Comparison of ENCODE assay signal across 10 cellular contexts in genomic region chr3:111768571-111769100, GRCh38.
DNase-seq lines count a peak whose midpoint lies in the region; ATAC-seq and TF ChIP-seq lines count a peak whose summit lies in the region.
"Had no signal": no experiment of that assay in that cellular context is flagged by ENCODE, and none has a peak within 500 bp of the region (broad histone marks: within the 10 kb centered on the region; RNA-seq: fewer than 3 reads in every experiment).

No MANE protein-coding gene starts in this region.

- peak; percentile 100 for DNase-seq in HT1080 (ENCODE audit: low read depth)
- DNase-seq in mammary epithelial cell: peak; percentile 99
- peak; percentile 97 for DNase-seq in kidney epithelial cell (ENCODE audit: low read depth)
- DNase-seq in type B pancreatic cell (ENCODE audit: extremely low spot score, unreplicated experiment): no peak
- no peak for DNase-seq in epidermal melanocyte (ENCODE audit: insufficient read length, low spot score)
- DNase-seq in putamen (ENCODE audit: low spot score): no peak
- no peak for DNase-seq in testis
- DNase-seq: activated CD4-positive, alpha-beta T cell treated with anti-CD3 and anti-CD28 coated beads for 1 hour had no signal

- H3K27me3 Mint-ChIP-seq in type B pancreatic cell: no peaks in the 10 kb centered on the region
- H3K27me3 Mint-ChIP-seq: activated naive CD4-positive, alpha-beta T cell treated with anti-CD3 and anti-CD28 coated beads, Interleukin-2, amount 50 U/mL, for 24 hours had no signal

- peak overlapping the region; percentile 0 for H2AFZ ChIP-seq in mammary epithelial cell (ENCODE audit: low read depth, low read length)

- in situ Hi-C loops in mammary epithelial cell (cut with MboI; ENCODE audit: low sequenced_read_pairs in 2 of 2): no loop called here

- H3K4me1 Mint-ChIP-seq in type B pancreatic cell (ENCODE audit: unreplicated experiment): peaks cover 27% of the 10 kb centered on the region
- H3K4me1 Mint-ChIP-seq: activated naive CD4-positive, alpha-beta T cell treated with anti-CD3 and anti-CD28 coated beads, Interleukin-2, amount 50 U/mL, for 24 hours had no signal

- no TSS peak for BruUV-seq in mammary epithelial cell (replicated peaks; lab: Mats Ljungman, UMichigan)

- 0% methylated on average over 7 of the region's 7 CpGs for WGBS in mammary epithelial cell (ENCODE audit: low coverage, missing lambda C conversion rate)
- 54 to 55% methylated on average over 7 of the region's 7 CpGs for WGBS in testis, 2 donors

- H3K27ac ChIP-seq in mammary epithelial cell (ENCODE audit: insufficient read depth, low read depth, low read length): peak overlapping the region; percentile 94
- H3K27ac ChIP-seq in testis: peak overlapping the region in 1 of 2 donors; percentile 18

- peak overlapping the region; percentile 14 for H3K27ac Mint-ChIP-seq in type B pancreatic cell
- H3K27ac Mint-ChIP-seq: activated naive CD4-positive, alpha-beta T cell treated with anti-CD3 and anti-CD28 coated beads, Interleukin-2, amount 50 U/mL, for 24 hours had no signal

- no peaks in the 10 kb centered on the region for H3K9me3 Mint-ChIP-seq in type B pancreatic cell
- H3K9me3 Mint-ChIP-seq: activated naive CD4-positive, alpha-beta T cell treated with anti-CD3 and anti-CD28 coated beads, Interleukin-2, amount 50 U/mL, for 24 hours had no signal

- peak overlapping the region; percentile 63 for H3K4me2 ChIP-seq in mammary epithelial cell (ENCODE audit: insufficient read depth, low read depth, low read length)

- H3K9ac ChIP-seq in mammary epithelial cell (ENCODE audit: insufficient read depth, low read length): peak overlapping the region; percentile 65

- H3K4me3 ChIP-seq in mammary epithelial cell (replicated peaks in 1 of 3; ENCODE audit: insufficient read depth in 1 of 3, low read depth in 2 of 3, low read length in 3 of 3): no peak overlapping the region
- no peak overlapping the region for H3K4me3 ChIP-seq in kidney epithelial cell (ENCODE audit: low read depth, low read length)
- H3K4me3 ChIP-seq in testis: no peak overlapping the region

- no peaks in the 10 kb centered on the region for H3K79me2 ChIP-seq in mammary epithelial cell (ENCODE audit: insufficient read depth, low read length)

- intact Hi-C loops in mammary epithelial cell (cut with micrococcal nuclease) (loop anchor here (1.0 kb wide), 1 partner anchor 91 kb away; the partner anchor contains the start of gene PHLDB2), testis (cut with DNase I; ENCODE audit: low total_unique reads) (no loop called here)

- no peaks in the 10 kb centered on the region for H3K27me3 ChIP-seq in mammary epithelial cell (ENCODE audit: insufficient read depth, low read length)
- no peaks in the 10 kb centered on the region for H3K27me3 ChIP-seq in kidney epithelial cell (ENCODE audit: control insufficient read depth, insufficient read depth, low read length)
- H3K27me3 ChIP-seq in testis: no peaks in the 10 kb centered on the region

- TF ChIP-seq CTCF in mammary epithelial cell (conservative IDR thresholded peaks at IDR 0.05 in 1 of 2, IDR thresholded peaks at IDR 0.05 in 1 of 2; ENCODE audit: extremely low read depth in 1 of 2, insufficient read depth in 1 of 2, low read depth in 1 of 2, low read length in 2 of 2): no peak
- no peak for TF ChIP-seq CTCF in kidney epithelial cell (IDR thresholded peaks at IDR 0.05; ENCODE audit: insufficient read depth, low read length, poor library complexity, severe bottlenecking)
- TF ChIP-seq CTCF in type B pancreatic cell (conservative IDR thresholded peaks at IDR 0.05): no peak
- no peak for TF ChIP-seq CTCF in testis (IDR thresholded peaks at IDR 0.05)

- no peak for ATAC-seq in HG03097 (IDR thresholded peaks at IDR 0.05; ENCODE audit: low FRiP score, unreplicated experiment)

- H3K4me3 Mint-ChIP-seq in type B pancreatic cell: no peak overlapping the region
- H3K4me3 Mint-ChIP-seq: activated naive CD4-positive, alpha-beta T cell treated with anti-CD3 and anti-CD28 coated beads, Interleukin-2, amount 50 U/mL, for 24 hours had no signal

- no peaks in the 10 kb centered on the region for H3K36me3 Mint-ChIP-seq in type B pancreatic cell
- H3K36me3 Mint-ChIP-seq: activated naive CD4-positive, alpha-beta T cell treated with anti-CD3 and anti-CD28 coated beads, Interleukin-2, amount 50 U/mL, for 24 hours had no signal

- no peak for TF ChIP-seq POLR2A in testis (IDR thresholded peaks at IDR 0.05)

- no peaks in the 10 kb centered on the region for H3K9me3 ChIP-seq in mammary epithelial cell (replicated peaks; ENCODE audit: insufficient read depth, low read length)
- no peaks in the 10 kb centered on the region for H3K9me3 ChIP-seq in testis

- CTCF ChIA-PET in mammary epithelial cell (lab: Charles Lee; ENCODE audit: low non-redundant PET): interaction anchor here (0.6 kb wide), 1 partner anchor 24 kb away, joined by 4 read pairs; no protein-coding TSS in a partner anchor

- no peaks in the 10 kb centered on the region for H4K20me1 ChIP-seq in mammary epithelial cell (ENCODE audit: insufficient read depth, low read length)

- dilution Hi-C loops in mammary epithelial cell (cut with HindIII; ENCODE audit: low sequenced_read_pairs): no loop called here

- H3K4me1 ChIP-seq in mammary epithelial cell (ENCODE audit: insufficient read depth, low read length): peaks cover 41% of the 10 kb centered on the region
- peaks cover 12% of the 10 kb centered on the region for H3K4me1 ChIP-seq in testis

- H3K36me3 ChIP-seq in mammary epithelial cell (ENCODE audit: insufficient read depth, low read length): no peaks in the 10 kb centered on the region
- H3K36me3 ChIP-seq in kidney epithelial cell (ENCODE audit: control insufficient read depth, insufficient read depth, low read length): no peaks in the 10 kb centered on the region
- H3K36me3 ChIP-seq in testis (ENCODE audit: low read depth, missing control alignments): no peaks in the 10 kb centered on the region

Comparison
In these comparisons a context has a peak if more than half of its experiments do, and no peak if none do; other contexts are left out.
1. DNase-seq: peak in HT1080 (single experiment), mammary epithelial cell (single experiment) and kidney epithelial cell (single experiment); none in type B pancreatic cell (single experiment), epidermal melanocyte (single experiment), putamen (single experiment) and testis (single experiment).